8 cellular contexts compared by ENCODE assay signal in genomic region chr10:131900350-131901152, GRCh38. TPM values are rescaled to one million over a fixed set of nuclear protein-coding genes. Genes with fewer than 3 reads are reported as not detected.
DNase-seq lines count a peak whose midpoint lies in the region; ATAC-seq, FAIRE-seq and TF ChIP-seq lines count a peak whose summit lies in the region.

PPP2R2D (plus strand) TSS chr10:131901008; CDS start chr10:131901149, 141 bp downstream.

- peaks cover 3% of the 10 kb centered on the region; the same call in 1 of the 2 replicates for H3K4me1 ChIP-seq in BE2C

- no peaks in the 10 kb centered on the region for H3K9me3 ChIP-seq in BE2C

- no peak for FAIRE-seq in GM19239 (lab: Jason Lieb, UNC)

- H3K4me3 ChIP-seq in BE2C (ENCODE audit: low read depth, low read length) = peak within 1 kb of the TSS; percentile 80

- H3K27me3 ChIP-seq in BE2C = no peaks in the 10 kb centered on the region

- DNase-seq in BE2C (peak; percentile 90), GM19239 (ENCODE audit: insufficient read length, low spot score) (peak; percentile 97), NCI-H524 treated with DMSO at 0.1 percent for 48 hours (lab: John Stamatoyannopoulos, UW) (peak; percentile 0), dedifferentiated amniotic fluid mesenchymal stem cell (ENCODE audit: extremely low spot score) (peak; percentile 90), left lobe of liver (ENCODE audit: low spot score) (peak; percentile 98)
- peak; percentile 94 for DNase-seq in activated CD4-positive, alpha-beta T cell treated with anti-CD3 and anti-CD28 coated beads, Interleukin-2, amount 50 U/mL, for 1 hour
- DNase-seq in stimulated activated CD4-positive, alpha-beta T cell treated with anti-CD3 and anti-CD28 coated beads, Interleukin-2, amount 100 ng/mL, for 4 hours (ENCODE audit: low read depth) = peak; percentile 94

- ATAC-seq in HG03442 (IDR thresholded peaks at IDR 0.05; ENCODE audit: unreplicated experiment) = peak; percentile 85
- peak; percentile 94 for ATAC-seq in left lobe of liver

- TF ChIP-seq CTCF in BE2C (IDR thresholded peaks at IDR 0.05; ENCODE audit: low read depth, low read length) = no peak

- peaks cover 3% of the 10 kb centered on the region; the same call in 1 of the 2 replicates for H3K36me3 ChIP-seq in BE2C

RNA-seq across cellular contexts. Expression of gene PPP2R2D, which starts in this region (rescaled TPM):
- polyA plus RNA-seq in BE2C (2012; ENCODE audit: insufficient read depth, insufficient read length, low read depth) = 59.9 TPM
- 15.4 TPM for total RNA-seq in left lobe of liver

Comparison
In these comparisons a context has a peak if more than half of its experiments do, and no peak if none do; other contexts are left out.
1. Peak in every context shown above with its lines: DNase-seq, ATAC-seq and H3K4me3 ChIP-seq.
2. DNase-seq: peak in every context shown above with its lines; median percentile 98 in left lobe of liver; 97 in GM19239; 94 in activated CD4-positive, alpha-beta T cell treated with anti-CD3 and anti-CD28 coated beads, Interleukin-2, amount 50 U/mL, for 1 hour; 94 in stimulated activated CD4-positive, alpha-beta T cell treated with anti-CD3 and anti-CD28 coated beads, Interleukin-2, amount 100 ng/mL, for 4 hours; 90 in BE2C; 90 in dedifferentiated amniotic fluid mesenchymal stem cell; 0 in NCI-H524 treated with DMSO at 0.1 percent for 48 hours.